Comparison of ENCODE assay signal across 3 cellular contexts in genomic region chr5:180848878-180849277, GRCh38.
TF ChIP-seq lines count a peak whose summit lies in the region.

No MANE protein-coding gene starts in this region.

TF ChIP-seq in SK-N-SH, 30 proteins besides CTCF, POLR2A, EP300 and RAD21:
- TF ChIP-seq MEF2A (IDR thresholded peaks at IDR 0.05; ENCODE audit: borderline replicate concordance, low read depth) (no peak), USF1 (IDR thresholded peaks at IDR 0.05; ENCODE audit: borderline replicate concordance, low read depth) (no peak), MXI1 (IDR thresholded peaks at IDR 0.05; ENCODE audit: low read depth, low read length) (no peak), FOXM1 (IDR thresholded peaks at IDR 0.05; ENCODE audit: low read depth) (no peak), CHD2 (IDR thresholded peaks at IDR 0.05; ENCODE audit: low read length, partially characterized antibody) (no peak), RFX5 (IDR thresholded peaks at IDR 0.05; ENCODE audit: low read length) (no peak), ZBTB33 (IDR thresholded peaks at IDR 0.05; ENCODE audit: borderline replicate concordance, low read depth) (no peak), SIN3A (IDR thresholded peaks at IDR 0.05; ENCODE audit: borderline replicate concordance, low read depth, low read length) (no peak), TEAD4 (IDR thresholded peaks at IDR 0.05; ENCODE audit: borderline replicate concordance, insufficient read depth) (no peak), GABPA (IDR thresholded peaks at IDR 0.05; ENCODE audit: low read depth) (no peak), EZH2phosphoT487 (IDR thresholded peaks at IDR 0.05; ENCODE audit: borderline replicate concordance, low read depth) (no peak)
- TF ChIP-seq, protein P1, sequence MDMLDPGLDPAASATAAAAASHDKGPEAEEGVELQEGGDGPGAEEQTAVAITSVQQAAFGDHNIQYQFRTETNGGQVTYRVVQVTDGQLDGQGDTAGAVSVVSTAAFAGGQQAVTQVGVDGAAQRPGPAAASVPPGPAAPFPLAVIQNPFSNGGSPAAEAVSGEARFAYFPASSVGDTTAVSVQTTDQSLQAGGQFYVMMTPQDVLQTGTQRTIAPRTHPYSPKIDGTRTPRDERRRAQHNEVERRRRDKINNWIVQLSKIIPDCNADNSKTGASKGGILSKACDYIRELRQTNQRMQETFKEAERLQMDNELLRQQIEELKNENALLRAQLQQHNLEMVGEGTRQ (IDR thresholded peaks at IDR 0.05; ENCODE audit: borderline replicate concordance, low read depth, low read length) = no peak
- TF ChIP-seq, protein P2, sequence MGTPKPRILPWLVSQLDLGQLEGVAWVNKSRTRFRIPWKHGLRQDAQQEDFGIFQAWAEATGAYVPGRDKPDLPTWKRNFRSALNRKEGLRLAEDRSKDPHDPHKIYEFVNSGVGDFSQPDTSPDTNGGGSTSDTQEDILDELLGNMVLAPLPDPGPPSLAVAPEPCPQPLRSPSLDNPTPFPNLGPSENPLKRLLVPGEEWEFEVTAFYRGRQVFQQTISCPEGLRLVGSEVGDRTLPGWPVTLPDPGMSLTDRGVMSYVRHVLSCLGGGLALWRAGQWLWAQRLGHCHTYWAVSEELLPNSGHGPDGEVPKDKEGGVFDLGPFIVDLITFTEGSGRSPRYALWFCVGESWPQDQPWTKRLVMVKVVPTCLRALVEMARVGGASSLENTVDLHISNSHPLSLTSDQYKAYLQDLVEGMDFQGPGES (IDR thresholded peaks at IDR 0.05; ENCODE audit: low read depth, low read length) = no peak
- TF ChIP-seq, protein P3, sequence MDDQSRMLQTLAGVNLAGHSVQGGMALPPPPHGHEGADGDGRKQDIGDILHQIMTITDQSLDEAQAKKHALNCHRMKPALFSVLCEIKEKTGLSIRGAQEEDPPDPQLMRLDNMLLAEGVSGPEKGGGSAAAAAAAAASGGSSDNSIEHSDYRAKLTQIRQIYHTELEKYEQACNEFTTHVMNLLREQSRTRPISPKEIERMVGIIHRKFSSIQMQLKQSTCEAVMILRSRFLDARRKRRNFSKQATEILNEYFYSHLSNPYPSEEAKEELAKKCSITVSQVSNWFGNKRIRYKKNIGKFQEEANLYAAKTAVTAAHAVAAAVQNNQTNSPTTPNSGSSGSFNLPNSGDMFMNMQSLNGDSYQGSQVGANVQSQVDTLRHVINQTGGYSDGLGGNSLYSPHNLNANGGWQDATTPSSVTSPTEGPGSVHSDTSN (IDR thresholded peaks at IDR 0.05) = no peak

TF ChIP-seq in SK-N-SH treated with all-trans-retinoic acid at 6 μM for 48 hours, 23 proteins besides CTCF, POLR2A, EP300 and RAD21:
- TF ChIP-seq TOX (CRISPR knock-in tag; IDR thresholded peaks at IDR 0.05; ENCODE audit: borderline replicate concordance) = no peak
- no peak for TF ChIP-seq CSDC2 (CRISPR knock-in tag; IDR thresholded peaks at IDR 0.05)

TF ChIP-seq in H1, 55 proteins besides CTCF, POLR2A, EP300 and RAD21:
- TF ChIP-seq GTF2F1 (IDR thresholded peaks at IDR 0.05; ENCODE audit: borderline replicate concordance, low read depth, low read length) (0 out of 2 replicates have a peak, but pooled peaks have one; percentile 55), NANOG (IDR thresholded peaks at IDR 0.05; ENCODE audit: insufficient read depth, low read depth, low read length, poor library complexity, severe bottlenecking) (no peak)
